ENCODE assay signal across 8 cellular contexts in the genomic region with DNA sequence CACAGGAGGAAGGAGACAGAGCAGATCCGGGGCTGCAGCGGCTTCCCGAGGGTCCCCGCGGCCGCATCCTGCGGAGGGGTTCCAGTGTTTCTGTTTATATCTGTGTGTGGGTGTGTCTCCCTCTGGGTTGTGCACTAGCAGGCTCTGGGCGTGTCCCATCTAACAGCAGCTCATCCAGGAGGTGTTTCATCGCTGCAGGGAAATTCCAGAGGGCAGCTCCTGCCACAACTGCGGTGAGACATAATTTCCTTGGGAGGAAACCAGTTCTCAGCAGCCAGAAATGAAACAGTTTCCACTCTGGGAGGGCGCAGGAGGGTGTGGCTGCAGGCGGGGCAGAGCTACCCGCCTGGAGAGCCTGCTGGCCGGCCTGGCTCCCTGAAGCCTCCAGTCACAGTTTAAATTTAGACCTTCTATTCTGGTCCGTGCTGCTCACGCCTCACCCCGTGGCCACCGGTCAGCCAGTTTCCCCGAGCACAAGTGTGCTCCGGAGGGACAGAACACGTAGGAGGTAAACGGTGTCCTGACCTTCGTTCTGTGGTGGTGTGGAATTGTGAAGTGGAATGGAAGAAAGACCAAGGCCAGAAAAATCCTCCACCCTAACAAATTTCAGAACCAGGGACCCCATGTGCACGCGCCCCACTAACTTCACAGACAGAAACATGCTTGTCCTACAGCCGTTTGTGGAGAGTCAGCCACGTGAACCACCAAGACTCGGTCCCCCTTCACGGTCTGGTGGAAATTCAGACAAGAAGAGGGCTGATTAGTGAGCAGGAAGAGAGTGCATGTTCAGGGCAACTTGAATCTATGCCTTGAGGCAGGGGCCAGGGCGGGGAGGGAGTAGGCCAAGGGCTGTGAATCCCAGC. TPM values are rescaled to one million over a fixed set of nuclear protein-coding genes. Genes with fewer than 3 reads are reported as not detected.
DNase-seq lines count a peak whose midpoint lies in the region; ATAC-seq and TF ChIP-seq lines count a peak whose summit lies in the region.

No MANE protein-coding gene starts in this region.

- no peaks in the 10 kb centered on the region for H3K9me3 Mint-ChIP-seq in activated CD4-positive, alpha-beta T cell treated with anti-CD3 and anti-CD28 coated beads, Interleukin-2, amount 10 ng/mL, durations not matched to agents 7 days and 5 days
- no peaks in the 10 kb centered on the region for H3K9me3 Mint-ChIP-seq in dendritic cell treated with granulocyte-macrophage colony-stimulating factor and Interleukin-4, amounts not matched to agents 40 ng/mL and 50 ng/mL, for 4 days

- ATAC-seq in GM21529 (IDR thresholded peaks at IDR 0.05; ENCODE audit: unreplicated experiment) (peak; percentile 65), mucosa of descending colon (peak; percentile 86)

- no peaks in the 10 kb centered on the region for H3K36me3 Mint-ChIP-seq in activated CD4-positive, alpha-beta T cell treated with anti-CD3 and anti-CD28 coated beads, Interleukin-2, amount 10 ng/mL, durations not matched to agents 7 days and 5 days (ENCODE audit: low read depth)
- H3K36me3 Mint-ChIP-seq in dendritic cell treated with granulocyte-macrophage colony-stimulating factor and Interleukin-4, amounts not matched to agents 40 ng/mL and 50 ng/mL, for 4 days (ENCODE audit: low read depth) = no peaks in the 10 kb centered on the region

- POLR2A ChIA-PET in activated CD4-positive, alpha-beta T cell treated with anti-CD3 and anti-CD28 coated beads, Interleukin-2, amount 10 ng/mL, durations not matched to agents 7 days and 5 days (lab: Charles Lee) = interaction anchor here (0.7 to 1.2 kb wide), 3 partner anchors 10 to 65 kb away, joined by 3 read pairs; a partner anchor contains a TSS

- peak; percentile 37 for TF ChIP-seq POLR2A in NB4 (IDR thresholded peaks at IDR 0.05; ENCODE audit: extremely low read depth, insufficient read length)

- peak overlapping the region; percentile 58 to 84 (median 76); a peak in 21 of 22 replicates for H3K9ac ChIP-seq in BLaER1 treated with 17β-estradiol and CSF1 and Interleukin-3, amounts not matched to agents 10 nM and 100 nM

- peak; percentile 92 for DNase-seq in NB4 (ENCODE audit: low read depth)
- peak; percentile 68 for DNase-seq in activated CD4-positive, alpha-beta T cell treated with anti-CD3 and anti-CD28 coated beads, Interleukin-2, amount 10 ng/mL, durations not matched to agents 7 days and 5 days
- DNase-seq in mucosa of descending colon = peak; percentile 90 to 92 (median 90)
- DNase-seq in stimulated activated CD8-positive, alpha-beta memory T cell treated with anti-CD3 and anti-CD28 coated beads, Interleukin-4, amount 100 ng/mL, for 48 hours = peak; percentile 72
- no peak for DNase-seq in pons (ENCODE audit: low spot score)

- no peaks in the 10 kb centered on the region for H3K27me3 ChIP-seq in BLaER1 treated with 17β-estradiol and CSF1 and Interleukin-3, amounts not matched to agents 10 nM and 100 nM

- no peaks in the 10 kb centered on the region for H3K36me3 ChIP-seq in BLaER1 treated with 17β-estradiol and CSF1 and Interleukin-3, amounts not matched to agents 10 nM and 100 nM
- H3K36me3 ChIP-seq in mucosa of descending colon (ENCODE audit: low read depth) = no peaks in the 10 kb centered on the region

- TF ChIP-seq CTCF in NB4 (IDR thresholded peaks at IDR 0.05; ENCODE audit: low read depth, low read length) (no peak), mucosa of descending colon (IDR thresholded peaks at IDR 0.05) (no peak)

- H3K9me3 ChIP-seq in BLaER1 treated with 17β-estradiol and CSF1 and Interleukin-3, amounts not matched to agents 10 nM and 100 nM (replicated peaks in 1 of 11) = no peaks in the 10 kb centered on the region
- H3K9me3 ChIP-seq in mucosa of descending colon = no peaks in the 10 kb centered on the region

- peak overlapping the region; percentile 89 for H3K27ac Mint-ChIP-seq in activated CD4-positive, alpha-beta T cell treated with anti-CD3 and anti-CD28 coated beads, Interleukin-2, amount 10 ng/mL, durations not matched to agents 7 days and 5 days
- peak overlapping the region; percentile 77 for H3K27ac Mint-ChIP-seq in dendritic cell treated with granulocyte-macrophage colony-stimulating factor and Interleukin-4, amounts not matched to agents 40 ng/mL and 50 ng/mL, for 4 days

- H3K4me1 ChIP-seq in BLaER1 treated with 17β-estradiol and CSF1 and Interleukin-3, amounts not matched to agents 10 nM and 100 nM = peaks cover 51 to 91% (median 84%) of the 10 kb centered on the region in 10 experiments
- peaks cover 35% of the 10 kb centered on the region for H3K4me1 ChIP-seq in mucosa of descending colon (ENCODE audit: low read depth)

- peak overlapping the region; percentile 77 to 94 (median 87) for H3K4me2 ChIP-seq in BLaER1 treated with 17β-estradiol and CSF1 and Interleukin-3, amounts not matched to agents 10 nM and 100 nM

- peak overlapping the region; percentile 66 for H3K4me3 Mint-ChIP-seq in activated CD4-positive, alpha-beta T cell treated with anti-CD3 and anti-CD28 coated beads, Interleukin-2, amount 10 ng/mL, durations not matched to agents 7 days and 5 days
- H3K4me3 Mint-ChIP-seq in dendritic cell treated with granulocyte-macrophage colony-stimulating factor and Interleukin-4, amounts not matched to agents 40 ng/mL and 50 ng/mL, for 4 days = peak overlapping the region; percentile 62

- no peaks in the 10 kb centered on the region for H4K20me1 ChIP-seq in BLaER1 treated with 17β-estradiol and CSF1 and Interleukin-3, amounts not matched to agents 10 nM and 100 nM

- H3K4me1 Mint-ChIP-seq in activated CD4-positive, alpha-beta T cell treated with anti-CD3 and anti-CD28 coated beads, Interleukin-2, amount 10 ng/mL, durations not matched to agents 7 days and 5 days = peaks cover 26% of the 10 kb centered on the region
- H3K4me1 Mint-ChIP-seq in dendritic cell treated with granulocyte-macrophage colony-stimulating factor and Interleukin-4, amounts not matched to agents 40 ng/mL and 50 ng/mL, for 4 days (ENCODE audit: low read depth) = peaks cover 25% of the 10 kb centered on the region

- H3K27ac ChIP-seq in BLaER1 treated with 17β-estradiol and CSF1 and Interleukin-3, amounts not matched to agents 10 nM and 100 nM = peak overlapping the region; percentile 23 to 93 (median 86); a peak in 21 of 22 replicates

- H3K27me3 Mint-ChIP-seq in activated CD4-positive, alpha-beta T cell treated with anti-CD3 and anti-CD28 coated beads, Interleukin-2, amount 10 ng/mL, durations not matched to agents 7 days and 5 days = no peaks in the 10 kb centered on the region
- H3K27me3 Mint-ChIP-seq in dendritic cell treated with granulocyte-macrophage colony-stimulating factor and Interleukin-4, amounts not matched to agents 40 ng/mL and 50 ng/mL, for 4 days = peaks cover 10% of the 10 kb centered on the region

- H3K4me3 ChIP-seq in BLaER1 treated with 17β-estradiol and CSF1 and Interleukin-3, amounts not matched to agents 10 nM and 100 nM = peak overlapping the region; percentile 22 to 64 (median 49); a peak in 19 of 20 replicates
- H3K4me3 ChIP-seq in NB4 (ENCODE audit: low read depth, low read length) (peak overlapping the region; percentile 35), mucosa of descending colon (no peak overlapping the region)

- CTCF ChIA-PET in activated CD4-positive, alpha-beta T cell treated with anti-CD3 and anti-CD28 coated beads, Interleukin-2, amount 10 ng/mL, durations not matched to agents 7 days and 5 days (lab: Charles Lee) = interaction anchor here (0.7 to 2.8 kb wide), 11 partner anchors 9 to 137 kb away, joined by 3 to 10 read pairs (median 5); no protein-coding TSS in a partner anchor

- intact Hi-C loops in dendritic cell treated with granulocyte-macrophage colony-stimulating factor and Interleukin-4, amounts not matched to agents 40 ng/mL and 50 ng/mL, for 4 days (cut with micrococcal nuclease) = loop anchor here (2.0 kb wide), 1 partner anchor 30 kb away; no protein-coding TSS in a partner anchor
- intact Hi-C loops in mucosa of descending colon (cut with DNase I, micrococcal nuclease) = no loop called here

RNA-seq across cellular contexts. Expression of a gene that starts 50.2 kb away (rescaled TPM):
- total RNA-seq in activated CD4-positive, alpha-beta T cell treated with anti-CD3 and anti-CD28 coated beads, Interleukin-2, amount 10 ng/mL, durations not matched to agents 7 days and 5 days = not detected
- total RNA-seq in mucosa of descending colon = not detected
